ENCODE assay signal across 15 cellular contexts in genomic region chr3:22585504-22585903, GRCh38.
A peak's percentile ranks its signal among the peaks of the same experiment; 100 is the strongest.
DNase-seq lines count a peak whose midpoint lies in the region; ATAC-seq, FAIRE-seq and TF ChIP-seq lines count a peak whose summit lies in the region.
"Had no signal": no experiment of that assay in that cellular context is flagged by ENCODE, and none has a peak within 500 bp of the region (broad histone marks: within the 10 kb centered on the region; RNA-seq: fewer than 3 reads in every experiment).

No MANE protein-coding gene starts in this region.

- H3K9ac ChIP-seq in endothelial cell of umbilical vein (replicated peaks; ENCODE audit: extremely low read depth, insufficient read depth, low read length) = no peak overlapping the region

- H3K36me3 Mint-ChIP-seq in activated CD4-positive, alpha-beta T cell treated with anti-CD3 and anti-CD28 coated beads for 36 hours (ENCODE audit: low read depth) = no peaks in the 10 kb centered on the region
- no peaks in the 10 kb centered on the region for H3K36me3 Mint-ChIP-seq in naive thymus-derived CD8-positive, alpha-beta T cell

- intact Hi-C loops in activated CD4-positive, alpha-beta T cell treated with anti-CD3 and anti-CD28 coated beads for 36 hours (cut with DNase I, micrococcal nuclease) = no loop called here
- intact Hi-C loops in endothelial cell of umbilical vein (cut with micrococcal nuclease) = no loop called here

- dilution Hi-C loops in endothelial cell of umbilical vein (cut with MboI; ENCODE audit: extremely low pct_ligation_motif_present, low sequenced_read_pairs) = no loop called here

- H4K20me1 ChIP-seq in endothelial cell of umbilical vein (replicated peaks; ENCODE audit: control insufficient read depth, extremely low read depth, insufficient read depth, low read length) = no peaks in the 10 kb centered on the region

- no peak for TF ChIP-seq CTCF in endothelial cell of umbilical vein (IDR thresholded peaks at IDR 0.05; ENCODE audit: extremely low read depth in 1 of 2, insufficient read depth in 1 of 2, low read depth in 1 of 2, low read length in 2 of 2)
- TF ChIP-seq CTCF in tibial nerve (IDR thresholded peaks at IDR 0.05) = no peak

- H3K4me3 Mint-ChIP-seq in activated CD4-positive, alpha-beta T cell treated with anti-CD3 and anti-CD28 coated beads for 36 hours = no peak overlapping the region
- no peak overlapping the region for H3K4me3 Mint-ChIP-seq in naive thymus-derived CD8-positive, alpha-beta T cell
- H3K4me3 Mint-ChIP-seq: activated CD4-positive, alpha-beta T cell treated with anti-CD3 and anti-CD28 coated beads, Interleukin-2, amount 10 ng/mL, durations not matched to agents 24 days and 14 days had no signal

- H3K27me3 ChIP-seq in endothelial cell of umbilical vein (ENCODE audit: control insufficient read depth in 2 of 2, insufficient read depth in 2 of 2, low read length in 2 of 2) = no peaks in the 10 kb centered on the region
- no peaks in the 10 kb centered on the region for H3K27me3 ChIP-seq in tibial nerve
- H3K27me3 ChIP-seq: cardiac muscle cell had no signal

- H3K27ac ChIP-seq in endothelial cell of umbilical vein (ENCODE audit: insufficient read depth, low read depth, low read length) = no peak overlapping the region
- H3K27ac ChIP-seq in tibial nerve = no peak overlapping the region
- H3K27ac ChIP-seq: cardiac muscle cell, psoas muscle had no signal

- WGBS in tibial nerve, 2 donors = 41 to 65% methylated on average over 2 of the region's 2 CpGs

- FAIRE-seq in endothelial cell of umbilical vein (lab: Jason Lieb, UNC) = no peak

- H3K9me3 ChIP-seq in endothelial cell of umbilical vein (replicated peaks; ENCODE audit: control insufficient read depth, insufficient read depth, low read length) = no peaks in the 10 kb centered on the region
- H3K9me3 ChIP-seq in tibial nerve = no peaks in the 10 kb centered on the region
- H3K9me3 ChIP-seq: HAP-1, psoas muscle had no signal

- peak; percentile 53 for ATAC-seq in activated CD4-positive, alpha-beta T cell treated with anti-CD3 and anti-CD28 coated beads for 36 hours
- ATAC-seq in naive thymus-derived CD8-positive, alpha-beta T cell = no peak

- H3K4me1 ChIP-seq in endothelial cell of umbilical vein (ENCODE audit: control insufficient read depth, extremely low read depth, insufficient read depth, low read length) = no peaks in the 10 kb centered on the region
- H3K4me1 ChIP-seq in tibial nerve = no peaks in the 10 kb centered on the region
- H3K4me1 ChIP-seq: psoas muscle had no signal

- H3K4me3 ChIP-seq in endothelial cell of umbilical vein (replicated peaks in 1 of 3; ENCODE audit: insufficient read depth in 1 of 3, low read depth in 1 of 3, low read length in 3 of 3) = no peak overlapping the region
- H3K4me3 ChIP-seq in skeletal muscle cell (ENCODE audit: low read depth, low read length) = no peak overlapping the region
- no peak overlapping the region for H3K4me3 ChIP-seq in tibial nerve
- H3K4me3 ChIP-seq: cardiac muscle cell, HAP-1, psoas muscle had no signal

- H3K27ac Mint-ChIP-seq in activated CD4-positive, alpha-beta T cell treated with anti-CD3 and anti-CD28 coated beads for 36 hours = no peak overlapping the region
- H3K27ac Mint-ChIP-seq in naive thymus-derived CD8-positive, alpha-beta T cell = no peak overlapping the region
- H3K27ac Mint-ChIP-seq: activated CD4-positive, alpha-beta T cell treated with anti-CD3 and anti-CD28 coated beads, Interleukin-2, amount 10 ng/mL, durations not matched to agents 24 days and 14 days had no signal

- H3K4me1 Mint-ChIP-seq in activated CD4-positive, alpha-beta T cell treated with anti-CD3 and anti-CD28 coated beads for 36 hours = no peaks in the 10 kb centered on the region
- no peaks in the 10 kb centered on the region for H3K4me1 Mint-ChIP-seq in naive thymus-derived CD8-positive, alpha-beta T cell
- H3K4me1 Mint-ChIP-seq: activated CD4-positive, alpha-beta T cell treated with anti-CD3 and anti-CD28 coated beads, Interleukin-2, amount 10 ng/mL, durations not matched to agents 24 days and 14 days had no signal

- peaks cover 2% of the 10 kb centered on the region for H3K9me3 Mint-ChIP-seq in activated CD4-positive, alpha-beta T cell treated with anti-CD3 and anti-CD28 coated beads for 36 hours (ENCODE audit: low read depth)
- H3K9me3 Mint-ChIP-seq in naive thymus-derived CD8-positive, alpha-beta T cell = peaks cover 0 to 8% (median 0%) of the 10 kb centered on the region in 9 donors
- H3K9me3 Mint-ChIP-seq: activated CD4-positive, alpha-beta T cell treated with anti-CD3 and anti-CD28 coated beads, Interleukin-2, amount 10 ng/mL, durations not matched to agents 24 days and 14 days had no signal

- no peaks in the 10 kb centered on the region for H3K79me2 ChIP-seq in endothelial cell of umbilical vein (ENCODE audit: control insufficient read depth, insufficient read depth, low read length)

- POLR2A ChIA-PET in activated CD4-positive, alpha-beta T cell treated with anti-CD3 and anti-CD28 coated beads for 36 hours (lab: Charles Lee) = no interaction called here
- POLR2A ChIA-PET in endothelial cell of umbilical vein (lab: Charles Lee) = no interaction called here
- POLR2A ChIA-PET in naive thymus-derived CD8-positive, alpha-beta T cell (lab: Charles Lee) = no interaction called here

- no peak for TF ChIP-seq POLR2A in endothelial cell of umbilical vein (IDR thresholded peaks at IDR 0.05; ENCODE audit: low read depth, low read length)
- TF ChIP-seq POLR2A in tibial nerve (IDR thresholded peaks at IDR 0.05) = no peak

- CTCF ChIA-PET in activated CD4-positive, alpha-beta T cell treated with anti-CD3 and anti-CD28 coated beads for 36 hours (lab: Charles Lee) = no interaction called here
- CTCF ChIA-PET in endothelial cell of umbilical vein (lab: Charles Lee) = no interaction called here

- no peak overlapping the region for H3K4me2 ChIP-seq in endothelial cell of umbilical vein (ENCODE audit: insufficient read depth, low read length)

- no peaks in the 10 kb centered on the region for H3K9me1 ChIP-seq in endothelial cell of umbilical vein (replicated peaks; ENCODE audit: control insufficient read depth, extremely low read depth, insufficient read depth, low read length)

- no peak for TF ChIP-seq EP300 in tibial nerve (IDR thresholded peaks at IDR 0.05)

- H2AFZ ChIP-seq in endothelial cell of umbilical vein (ENCODE audit: low read depth, low read length) = no peak overlapping the region

- no peak for DNase-seq in activated CD4-positive, alpha-beta T cell treated with anti-CD3 and anti-CD28 coated beads for 36 hours
- DNase-seq in activated CD4-positive, alpha-beta T cell treated with anti-CD3 and anti-CD28 coated beads for 48 hours = no peak
- DNase-seq in OCI-M2 (lab: John Stamatoyannopoulos, UW; ENCODE audit: unreplicated experiment) = peak; percentile 45
- no peak for DNase-seq in endothelial cell of umbilical vein (ENCODE audit: low read depth, low spot score)
- DNase-seq in skeletal muscle cell (ENCODE audit: low read depth) = peak; percentile 32
- no peak for DNase-seq in naive thymus-derived CD8-positive, alpha-beta T cell
- no peak for DNase-seq in tibial nerve (ENCODE audit: low spot score in 2 of 2)
- no peak for DNase-seq in NOMO-1 (lab: John Stamatoyannopoulos, UW; ENCODE audit: unreplicated experiment in 2 of 2)
- DNase-seq: activated CD4-positive, alpha-beta T cell treated with anti-CD3 and anti-CD28 coated beads, Interleukin-2, amount 10 ng/mL, durations not matched to agents 24 days and 14 days; NCI-H1417 treated with DMSO at 0.1 percent for 48 hours; NK-92 treated with Interleukin-12 subunit alpha and Interleukin-12 subunit beta, amount 100 ng/mL, for 24 hours; psoas muscle; stimulated activated CD4-positive, alpha-beta T cell treated with anti-CD3 and anti-CD28 coated beads, Interleukin-2, amount 100 ng/mL, for 24 hours had no signal

- no TSS peak for BruUV-seq in endothelial cell of umbilical vein (replicated peaks; lab: Mats Ljungman, UMichigan)

- no peaks in the 10 kb centered on the region for H3K36me3 ChIP-seq in endothelial cell of umbilical vein (ENCODE audit: control insufficient read depth in 2 of 2, extremely low read depth in 1 of 2, insufficient read depth in 2 of 2, low read length in 2 of 2)
- no peaks in the 10 kb centered on the region for H3K36me3 ChIP-seq in tibial nerve
- H3K36me3 ChIP-seq: cardiac muscle cell, HAP-1 had no signal

- no peaks in the 10 kb centered on the region for H3K27me3 Mint-ChIP-seq in activated CD4-positive, alpha-beta T cell treated with anti-CD3 and anti-CD28 coated beads for 36 hours
- H3K27me3 Mint-ChIP-seq in naive thymus-derived CD8-positive, alpha-beta T cell = no peaks in the 10 kb centered on the region
- H3K27me3 Mint-ChIP-seq: activated CD4-positive, alpha-beta T cell treated with anti-CD3 and anti-CD28 coated beads, Interleukin-2, amount 10 ng/mL, durations not matched to agents 24 days and 14 days had no signal

TF ChIP-seq in endothelial cell of umbilical vein, 7 proteins besides CTCF, POLR2A, EP300 and RAD21:
- TF ChIP-seq JUN (IDR thresholded peaks at IDR 0.05; ENCODE audit: borderline replicate concordance, insufficient read depth, insufficient read length, low read depth) (peak; percentile 18), MYC (IDR thresholded peaks at IDR 0.05; ENCODE audit: low read depth, low read length) (no peak), MAX (IDR thresholded peaks at IDR 0.05; ENCODE audit: insufficient read depth, insufficient read length) (no peak), GATA2 (IDR thresholded peaks at IDR 0.05; ENCODE audit: insufficient read depth, insufficient read length, low read depth, low read length) (no peak)

Comparison
In these comparisons a context has a peak if more than half of its experiments do, and no peak if none do; other contexts are left out.
1. DNase-seq: peak in OCI-M2 (single experiment) and skeletal muscle cell (single experiment); none in activated CD4-positive, alpha-beta T cell treated with anti-CD3 and anti-CD28 coated beads for 36 hours (single experiment), activated CD4-positive, alpha-beta T cell treated with anti-CD3 and anti-CD28 coated beads for 48 hours (single experiment), endothelial cell of umbilical vein (single experiment), naive thymus-derived CD8-positive, alpha-beta T cell (0 of 10), tibial nerve (0 of 2) and NOMO-1 (0 of 2).